In genomic region chr17:71664867-71665266, GRCh38 we compare ENCODE assay signal across 2 cellular contexts.
A peak's percentile ranks its signal among the peaks of the same experiment; 100 is the strongest.
TF ChIP-seq lines count a peak whose summit lies in the region.

No MANE protein-coding gene starts in this region.

TF ChIP-seq in HepG2, 621 proteins besides CTCF, POLR2A, EP300 and RAD21 (continued from another document):
- no peak for TF ChIP-seq RELA (CRISPR knock-in tag; IDR thresholded peaks at IDR 0.05)
- TF ChIP-seq ZFP62 (CRISPR knock-in tag; IDR thresholded peaks at IDR 0.05), result no peak
- no peak for TF ChIP-seq NR1H2 (CRISPR knock-in tag; IDR thresholded peaks at IDR 0.05; ENCODE audit: borderline replicate concordance, low read depth)
- TF ChIP-seq, protein P1, sequence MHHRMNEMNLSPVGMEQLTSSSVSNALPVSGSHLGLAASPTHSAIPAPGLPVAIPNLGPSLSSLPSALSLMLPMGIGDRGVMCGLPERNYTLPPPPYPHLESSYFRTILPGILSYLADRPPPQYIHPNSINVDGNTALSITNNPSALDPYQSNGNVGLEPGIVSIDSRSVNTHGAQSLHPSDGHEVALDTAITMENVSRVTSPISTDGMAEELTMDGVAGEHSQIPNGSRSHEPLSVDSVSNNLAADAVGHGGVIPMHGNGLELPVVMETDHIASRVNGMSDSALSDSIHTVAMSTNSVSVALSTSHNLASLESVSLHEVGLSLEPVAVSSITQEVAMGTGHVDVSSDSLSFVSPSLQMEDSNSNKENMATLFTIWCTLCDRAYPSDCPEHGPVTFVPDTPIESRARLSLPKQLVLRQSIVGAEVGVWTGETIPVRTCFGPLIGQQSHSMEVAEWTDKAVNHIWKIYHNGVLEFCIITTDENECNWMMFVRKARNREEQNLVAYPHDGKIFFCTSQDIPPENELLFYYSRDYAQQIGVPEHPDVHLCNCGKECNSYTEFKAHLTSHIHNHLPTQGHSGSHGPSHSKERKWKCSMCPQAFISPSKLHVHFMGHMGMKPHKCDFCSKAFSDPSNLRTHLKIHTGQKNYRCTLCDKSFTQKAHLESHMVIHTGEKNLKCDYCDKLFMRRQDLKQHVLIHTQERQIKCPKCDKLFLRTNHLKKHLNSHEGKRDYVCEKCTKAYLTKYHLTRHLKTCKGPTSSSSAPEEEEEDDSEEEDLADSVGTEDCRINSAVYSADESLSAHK (CRISPR knock-in tag; IDR thresholded peaks at IDR 0.05; ENCODE audit: borderline replicate concordance), result no peak
- TF ChIP-seq, protein P2, sequence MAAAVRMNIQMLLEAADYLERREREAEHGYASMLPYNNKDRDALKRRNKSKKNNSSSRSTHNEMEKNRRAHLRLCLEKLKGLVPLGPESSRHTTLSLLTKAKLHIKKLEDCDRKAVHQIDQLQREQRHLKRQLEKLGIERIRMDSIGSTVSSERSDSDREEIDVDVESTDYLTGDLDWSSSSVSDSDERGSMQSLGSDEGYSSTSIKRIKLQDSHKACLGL (CRISPR knock-in tag; IDR thresholded peaks at IDR 0.05), result no peak
- TF ChIP-seq, protein P3, sequence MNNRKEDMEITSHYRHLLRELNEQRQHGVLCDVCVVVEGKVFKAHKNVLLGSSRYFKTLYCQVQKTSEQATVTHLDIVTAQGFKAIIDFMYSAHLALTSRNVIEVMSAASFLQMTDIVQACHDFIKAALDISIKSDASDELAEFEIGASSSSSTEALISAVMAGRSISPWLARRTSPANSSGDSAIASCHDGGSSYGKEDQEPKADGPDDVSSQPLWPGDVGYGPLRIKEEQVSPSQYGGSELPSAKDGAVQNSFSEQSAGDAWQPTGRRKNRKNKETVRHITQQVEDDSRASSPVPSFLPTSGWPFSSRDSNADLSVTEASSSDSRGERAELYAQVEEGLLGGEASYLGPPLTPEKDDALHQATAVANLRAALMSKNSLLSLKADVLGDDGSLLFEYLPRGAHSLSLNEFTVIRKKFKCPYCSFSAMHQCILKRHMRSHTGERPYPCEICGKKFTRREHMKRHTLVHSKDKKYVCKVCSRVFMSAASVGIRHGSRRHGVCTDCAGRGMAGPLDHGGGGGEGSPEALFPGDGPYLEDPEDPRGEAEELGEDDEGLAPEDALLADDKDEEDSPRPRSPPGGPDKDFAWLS (CRISPR knock-in tag; IDR thresholded peaks at IDR 0.05; ENCODE audit: borderline replicate concordance), result no peak
- no peak for TF ChIP-seq ADNP (CRISPR knock-in tag; IDR thresholded peaks at IDR 0.05)
- peak; percentile 96 for TF ChIP-seq MAFF (IDR thresholded peaks at IDR 0.05; ENCODE audit: low read depth, low read length)
- TF ChIP-seq FOXM1 (CRISPR knock-in tag; IDR thresholded peaks at IDR 0.05), result no peak
- TF ChIP-seq ZNF20 (CRISPR knock-in tag; IDR thresholded peaks at IDR 0.05), result no peak
- peak; percentile 95 to 97 for TF ChIP-seq MAFK (conservative IDR thresholded peaks at IDR 0.05 in 1 of 2, IDR thresholded peaks at IDR 0.05 in 1 of 2; ENCODE audit: low read length in 2 of 2)

TF ChIP-seq in K562, 482 proteins besides CTCF, POLR2A, EP300 and RAD21 (continued from another document):
- TF ChIP-seq MAFG (tag; conservative IDR thresholded peaks at IDR 0.05) (peak; percentile 47; the same call in 1 of the 2 replicates), BRD4 (IDR thresholded peaks at IDR 0.05) (no peak), TCF7L2 (IDR thresholded peaks at IDR 0.05; ENCODE audit: low read depth, low read length) (no peak), ZNF12 (CRISPR knock-in tag; IDR thresholded peaks at IDR 0.05) (no peak), MAFF (IDR thresholded peaks at IDR 0.05; ENCODE audit: low read length) (peak; percentile 50; the same call in 1 of the 2 replicates), ZNF316 (IDR thresholded peaks at IDR 0.05) (peak; percentile 51; the same call in 1 of the 2 replicates), MLLT1 (IDR thresholded peaks at IDR 0.05) (no peak), MCM3 (IDR thresholded peaks at IDR 0.05) (no peak), ZC3H8 (IDR thresholded peaks at IDR 0.05) (no peak)
